In the genomic region with DNA sequence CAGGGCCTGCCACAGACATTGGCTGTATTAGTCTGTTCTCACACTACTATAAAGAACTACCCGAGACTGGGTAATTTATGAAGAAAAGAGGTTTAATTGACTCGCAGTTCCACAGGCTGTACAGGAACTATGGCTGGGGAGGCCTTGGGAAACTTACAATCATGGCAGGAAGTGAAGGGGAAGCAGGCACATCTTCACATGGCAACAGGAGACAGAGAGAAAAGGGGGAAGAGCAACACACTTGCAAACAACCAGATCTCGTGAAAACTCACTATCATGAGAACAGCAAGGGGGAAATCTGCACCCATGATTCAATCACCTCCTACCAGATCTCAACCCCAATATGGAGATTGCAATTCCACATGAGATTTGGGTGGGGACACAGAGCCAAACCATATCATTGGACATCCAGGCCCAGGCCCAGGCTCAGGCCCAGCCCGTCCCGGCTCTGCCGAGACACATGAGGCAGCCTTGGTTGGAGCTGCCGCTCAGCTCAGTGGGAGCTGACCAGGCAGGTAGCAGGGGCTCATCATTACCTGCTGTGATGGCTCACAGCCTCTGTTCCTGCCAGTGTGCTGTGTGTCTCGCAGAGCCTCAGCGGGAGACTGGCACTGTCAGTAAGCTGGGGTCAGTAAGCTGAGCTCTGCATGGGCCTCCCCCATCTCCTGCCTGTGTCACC, we compare ENCODE assay signal across 17 cellular contexts.
"Had no signal": no experiment of that assay in that cellular context is flagged by ENCODE, and none has a peak within 500 bp of the region (broad histone marks: within the 10 kb centered on the region; RNA-seq: fewer than 3 reads in every experiment).

No MANE protein-coding gene starts in this region.

- H3K27ac ChIP-seq: esophagus muscularis mucosa had no signal

- H3K36me3 ChIP-seq: esophagus muscularis mucosa had no signal

- H3K9me3 ChIP-seq: body of pancreas, esophagus muscularis mucosa had no signal

- ATAC-seq: activated CD4-positive, alpha-beta T cell treated with anti-CD3 and anti-CD28 coated beads for 36 hours; left ventricle myocardium superior; stimulated activated naive CD8-positive, alpha-beta T cell treated with anti-CD3 and anti-CD28 coated beads, Interleukin-15, Interleukin-2, amounts not matched to agents 100 U/mL and 50 U/mL, for 24 hours had no signal

- DNase-seq: activated B cell treated with CpG ODN at 0.5 μM for 24 hours; activated CD4-positive, alpha-beta T cell treated with anti-CD3 and anti-CD28 coated beads for 36 hours; activated CD4-positive, alpha-beta T cell treated with anti-CD3 and anti-CD28 coated beads, Interleukin-2, amount 50 U/mL, for 4 hours; activated CD8-positive, alpha-beta memory T cell treated with anti-CD3 and anti-CD28 coated beads, Interleukin-2, amount 50 U/mL, for 48 hours; activated naive CD4-positive, alpha-beta T cell treated with anti-CD3 and anti-CD28 coated beads for 36 hours; activated T-cell treated with anti-CD3 and anti-CD28 coated beads, Interleukin-2, amount 50 U/mL, for 48 hours; anterior cingulate cortex; body of pancreas; central memory CD4-positive, alpha-beta T cell; effector memory CD4-positive, alpha-beta T cell; left ventricle myocardium superior; mammary epithelial cell; midbrain; stimulated activated CD4-positive, alpha-beta T cell treated with anti-CD3 and anti-CD28 coated beads, Interleukin-4, amount 100 ng/mL, for 1 hour; stimulated activated naive CD8-positive, alpha-beta T cell treated with anti-CD3 and anti-CD28 coated beads, Interleukin-15, Interleukin-2, amounts not matched to agents 100 U/mL and 50 U/mL, for 24 hours; T1000 had no signal

- H3K4me3 ChIP-seq: body of pancreas, esophagus muscularis mucosa had no signal

- H3K27me3 ChIP-seq: body of pancreas, esophagus muscularis mucosa had no signal
